20 cellular contexts compared by ENCODE assay signal in the genomic region with DNA sequence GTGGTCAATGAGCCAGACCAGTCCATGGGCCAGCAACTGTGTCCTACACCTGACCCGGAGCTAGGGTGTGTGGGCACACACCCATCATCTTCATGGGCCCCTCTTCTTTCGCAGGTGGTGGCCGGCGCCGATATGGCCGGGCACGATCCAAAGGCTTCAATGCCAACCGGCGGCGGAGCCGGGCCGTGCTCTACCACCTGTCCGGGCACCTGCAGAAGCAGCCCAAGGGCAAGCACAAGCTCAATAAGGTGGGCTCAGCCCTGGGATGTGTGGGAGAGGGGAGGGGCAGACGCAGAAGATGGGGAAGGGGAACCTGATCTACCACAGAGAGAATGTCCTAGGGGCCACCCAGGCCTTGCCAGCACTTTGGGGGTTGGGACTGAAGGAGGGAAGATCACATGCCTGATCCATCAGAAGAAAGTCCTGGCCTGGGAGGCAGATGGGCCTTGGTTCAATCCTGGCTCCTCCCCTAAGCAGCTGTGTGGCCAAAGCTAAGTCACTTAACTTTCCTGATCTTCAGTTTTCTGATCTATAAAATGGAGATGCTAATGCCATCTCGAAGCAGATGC. TPM values are rescaled to one million over a fixed set of nuclear protein-coding genes. Genes with fewer than 3 reads are reported as not detected.
"Had no signal": no experiment of that assay in that cellular context is flagged by ENCODE, and none has a peak within 500 bp of the region (broad histone marks: within the 10 kb centered on the region; RNA-seq: fewer than 3 reads in every experiment).

No MANE protein-coding gene starts in this region.

- ATAC-seq: gastrocnemius medialis; right lobe of liver; SK-N-SH treated with all-trans-retinoic acid at 6 μM for 48 hours; stimulated activated naive B cell treated with anti-CD40 and anti-IgM and Interleukin-4, amounts not matched to agents 10 μg/mL and 1 μg/mL and 100 μg/mL, for 72 hours had no signal

- H3K27ac ChIP-seq: coronary artery, epithelial cell of prostate, gastrocnemius medialis, neutrophil, right lobe of liver, tibial nerve had no signal

- H3K36me3 Mint-ChIP-seq: stimulated activated naive B cell treated with anti-CD40 and anti-IgM and Interleukin-4, amounts not matched to agents 10 μg/mL and 1 μg/mL and 100 μg/mL, for 72 hours had no signal

- H3K36me3 ChIP-seq: gastrocnemius medialis, neutrophil, right lobe of liver, tibial nerve had no signal

- FAIRE-seq: keratinocyte had no signal

- DNase-seq: activated B cell treated with CpG ODN at 0.5 μM for 24 hours; activated CD4-positive, alpha-beta T cell treated with anti-CD3 and anti-CD28 coated beads, Interleukin-2, amount 50 U/mL, for 4 hours; activated naive CD4-positive, alpha-beta T cell; activated T-cell treated with anti-CD3 and anti-CD28 coated beads, Interleukin-2, amount 50 U/mL, for 48 hours; caudate nucleus; effector CD4-positive, alpha-beta T cell; gastrocnemius medialis; midbrain; stimulated activated CD4-positive, alpha-beta T cell treated with anti-CD3 and anti-CD28 coated beads, Interleukin-2, amount 100 ng/mL, for 24 hours; stimulated activated naive B cell treated with anti-CD40 and anti-IgM and Interleukin-4, amounts not matched to agents 10 μg/mL and 1 μg/mL and 100 μg/mL, for 72 hours had no signal

- H3K9me3 Mint-ChIP-seq: activated B cell treated with CpG ODN at 0.5 μM for 24 hours; stimulated activated naive B cell treated with anti-CD40 and anti-IgM and Interleukin-4, amounts not matched to agents 10 μg/mL and 1 μg/mL and 100 μg/mL, for 72 hours; T-helper 1 cell treated with Interleukin-12 subunit alpha and Interleukin-12 subunit beta and Interleukin-4 antibody, amounts not matched to agents 30 μg/mL and 1 μg/mL, for 36 hours had no signal

- H3K9me3 ChIP-seq: gastrocnemius medialis, neutrophil, right lobe of liver, tibial nerve had no signal

- H3K27ac Mint-ChIP-seq: activated B cell treated with CpG ODN at 0.5 μM for 24 hours; progenitor cell of endocrine pancreas; stimulated activated naive B cell treated with anti-CD40 and anti-IgM and Interleukin-4, amounts not matched to agents 10 μg/mL and 1 μg/mL and 100 μg/mL, for 72 hours; T-helper 1 cell treated with Interleukin-12 subunit alpha and Interleukin-12 subunit beta and Interleukin-4 antibody, amounts not matched to agents 30 μg/mL and 1 μg/mL, for 36 hours had no signal

- H3K4me3 ChIP-seq: coronary artery, gastrocnemius medialis, right lobe of liver, tibial nerve had no signal

- H3K4me3 Mint-ChIP-seq: activated B cell treated with CpG ODN at 0.5 μM for 24 hours; stimulated activated naive B cell treated with anti-CD40 and anti-IgM and Interleukin-4, amounts not matched to agents 10 μg/mL and 1 μg/mL and 100 μg/mL, for 72 hours; T-helper 1 cell treated with Interleukin-12 subunit alpha and Interleukin-12 subunit beta and Interleukin-4 antibody, amounts not matched to agents 30 μg/mL and 1 μg/mL, for 36 hours had no signal

RNA-seq across cellular contexts. Expression of a gene that starts 3.8 kb away (rescaled TPM):
- total RNA-seq: gastrocnemius medialis, subcutaneous adipose tissue had no signal
